In the genomic region with DNA sequence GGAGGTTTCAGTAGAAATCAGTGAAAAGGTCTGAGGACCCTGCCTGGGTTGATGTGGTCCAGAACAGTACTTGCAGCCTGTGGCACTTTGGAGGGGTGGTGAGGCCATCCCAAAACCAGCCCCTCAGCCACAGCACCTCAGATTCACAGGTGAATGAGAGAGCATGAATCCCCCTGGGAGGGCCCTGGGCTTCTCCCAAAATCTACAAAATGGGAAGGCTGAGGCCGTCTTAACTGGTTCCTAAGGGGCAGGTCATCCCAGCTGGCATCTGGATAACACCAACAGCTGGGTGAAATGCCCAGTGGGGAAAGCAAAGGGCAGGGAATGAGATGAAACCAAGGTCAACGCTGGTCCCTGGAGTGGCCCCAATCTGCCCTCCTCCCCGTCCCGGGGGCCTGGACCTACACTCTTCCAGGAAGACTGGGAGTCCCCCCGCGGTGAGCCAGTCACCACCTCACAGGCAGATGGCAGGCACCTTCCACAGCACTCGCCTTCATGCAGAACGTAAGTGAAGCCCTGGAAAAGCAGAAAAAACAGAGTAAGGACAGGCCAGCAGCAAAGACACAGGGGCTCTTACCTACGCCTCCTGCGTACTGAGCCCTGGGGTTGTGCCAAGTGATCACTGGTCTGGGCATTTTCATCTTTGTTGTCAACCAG, we compare ENCODE assay signal across 30 cellular contexts. TPM values are rescaled to one million over a fixed set of nuclear protein-coding genes. Genes with fewer than 3 reads are reported as not detected.
"Had no signal": no experiment of that assay in that cellular context is flagged by ENCODE, and none has a peak within 500 bp of the region (broad histone marks: within the 10 kb centered on the region; RNA-seq: fewer than 3 reads in every experiment).

No MANE protein-coding gene starts in this region.

- DNase-seq: activated CD4-positive, alpha-beta memory T cell treated with anti-CD3 and anti-CD28 coated beads for 36 hours; activated CD4-positive, alpha-beta T cell treated with anti-CD3 and anti-CD28 coated beads for 36 hours; activated CD4-positive, alpha-beta T cell treated with anti-CD3 and anti-CD28 coated beads, Interleukin-2, amount 10 ng/mL, durations not matched to agents 24 days and 14 days; activated CD4-positive, CD25-positive, alpha-beta regulatory T cell; activated CD4-positive, CD25-positive, alpha-beta regulatory T cell treated with anti-CD3 and anti-CD28 coated beads, Interleukin-2, amount 50 U/mL, for 72 hours; activated CD8-positive, alpha-beta memory T cell treated with anti-CD3 and anti-CD28 coated beads, Interleukin-2, amount 10 ng/mL, durations not matched to agents 7 days and 5 days; activated CD8-positive, alpha-beta memory T cell treated with anti-CD3 and anti-CD28 coated beads, Interleukin-2, amount 50 U/mL, for 4 hours; activated gamma-delta T cell; activated naive CD4-positive, alpha-beta T cell treated with anti-CD3 and anti-CD28 coated beads, Interleukin-2, amount 50 U/mL, for 16 hours; activated naive CD4-positive, alpha-beta T cell treated with Interleukin-2 at 50 U/mL for 16 hours; activated T-cell treated with anti-CD3 and anti-CD28 coated beads, Interleukin-2, amount 50 U/mL, for 1 hour; activated T-cell treated with anti-CD3 and anti-CD28 coated beads, Interleukin-2, amount 50 U/mL, for 48 hours; amniotic stem cell; anterior cingulate cortex; brain microvascular endothelial cell; cortex of kidney; dermis blood vessel endothelial cell; effector CD8-positive, alpha-beta T cell; foreskin keratinocyte; gastrocnemius medialis; glutamatergic neuron; T-helper 2 cell had no signal

- H3K4me1 Mint-ChIP-seq: activated CD4-positive, alpha-beta T cell treated with anti-CD3 and anti-CD28 coated beads for 36 hours; activated CD4-positive, alpha-beta T cell treated with anti-CD3 and anti-CD28 coated beads, Interleukin-2, amount 10 ng/mL, durations not matched to agents 24 days and 14 days; activated CD8-positive, alpha-beta memory T cell treated with anti-CD3 and anti-CD28 coated beads, Interleukin-2, amount 10 ng/mL, durations not matched to agents 7 days and 5 days; central memory CD8-positive, alpha-beta T cell had no signal

- H3K27ac ChIP-seq: brain microvascular endothelial cell, foreskin keratinocyte, gastrocnemius medialis had no signal

- H3K4me3 Mint-ChIP-seq: activated CD4-positive, alpha-beta memory T cell treated with anti-CD3 and anti-CD28 coated beads for 36 hours; activated CD4-positive, alpha-beta T cell treated with anti-CD3 and anti-CD28 coated beads for 36 hours; activated CD4-positive, alpha-beta T cell treated with anti-CD3 and anti-CD28 coated beads, Interleukin-2, amount 10 ng/mL, durations not matched to agents 24 days and 14 days; activated CD8-positive, alpha-beta memory T cell treated with anti-CD3 and anti-CD28 coated beads, Interleukin-2, amount 10 ng/mL, durations not matched to agents 7 days and 5 days; activated CD8-positive, alpha-beta T cell treated with anti-CD3 and anti-CD28 coated beads, Interleukin-2, amount 10 ng/mL, durations not matched to agents 7 days and 5 days; activated naive CD8-positive, alpha-beta T cell; activated T-helper 1 cell treated with anti-CD3 and anti-CD28 coated beads, Interleukin-12 subunit alpha, Interleukin-12 subunit beta, Interleukin-2, Interleukin-4 antibody, amounts not matched to agents 30 ng/mL and 10 ng/mL and 1 ng/mL, durations not matched to agents 14 hours and 24 hours and 36 hours; central memory CD8-positive, alpha-beta T cell had no signal

- H3K9me3 Mint-ChIP-seq: activated CD4-positive, alpha-beta memory T cell treated with anti-CD3 and anti-CD28 coated beads for 36 hours; activated CD4-positive, alpha-beta T cell treated with anti-CD3 and anti-CD28 coated beads, Interleukin-2, amount 10 ng/mL, durations not matched to agents 24 days and 14 days; activated T-helper 1 cell treated with anti-CD3 and anti-CD28 coated beads, Interleukin-12 subunit alpha, Interleukin-12 subunit beta, Interleukin-2, Interleukin-4 antibody, amounts not matched to agents 30 ng/mL and 10 ng/mL and 1 ng/mL, durations not matched to agents 14 hours and 24 hours and 36 hours; central memory CD8-positive, alpha-beta T cell had no signal

- H3K9me3 ChIP-seq: gastrocnemius medialis had no signal

- H3K27me3 ChIP-seq: brain microvascular endothelial cell, foreskin keratinocyte had no signal

- H3K4me3 ChIP-seq: gastrocnemius medialis had no signal

- H3K27ac Mint-ChIP-seq: activated CD4-positive, alpha-beta memory T cell treated with anti-CD3 and anti-CD28 coated beads for 36 hours; activated CD4-positive, alpha-beta T cell treated with anti-CD3 and anti-CD28 coated beads for 36 hours; activated CD4-positive, alpha-beta T cell treated with anti-CD3 and anti-CD28 coated beads, Interleukin-2, amount 10 ng/mL, durations not matched to agents 24 days and 14 days; activated CD8-positive, alpha-beta memory T cell treated with anti-CD3 and anti-CD28 coated beads, Interleukin-2, amount 10 ng/mL, durations not matched to agents 7 days and 5 days; activated CD8-positive, alpha-beta T cell treated with anti-CD3 and anti-CD28 coated beads, Interleukin-2, amount 10 ng/mL, durations not matched to agents 7 days and 5 days; activated naive CD8-positive, alpha-beta T cell; activated T-helper 1 cell treated with anti-CD3 and anti-CD28 coated beads, Interleukin-12 subunit alpha, Interleukin-12 subunit beta, Interleukin-2, Interleukin-4 antibody, amounts not matched to agents 30 ng/mL and 10 ng/mL and 1 ng/mL, durations not matched to agents 14 hours and 24 hours and 36 hours had no signal

- ATAC-seq: activated CD4-positive, alpha-beta T cell treated with anti-CD3 and anti-CD28 coated beads for 36 hours; activated CD8-positive, alpha-beta memory T cell treated with anti-CD3 and anti-CD28 coated beads, Interleukin-2, amount 10 ng/mL, durations not matched to agents 7 days and 5 days; activated CD8-positive, alpha-beta T cell treated with anti-CD3 and anti-CD28 coated beads, Interleukin-2, amount 10 ng/mL, durations not matched to agents 7 days and 5 days; esophagus mucosa; foreskin keratinocyte; gastrocnemius medialis had no signal

- H3K4me1 ChIP-seq: foreskin keratinocyte, gastrocnemius medialis had no signal

- H3K36me3 ChIP-seq: brain microvascular endothelial cell had no signal

- H3K36me3 Mint-ChIP-seq: activated CD4-positive, alpha-beta memory T cell treated with anti-CD3 and anti-CD28 coated beads for 36 hours; activated CD8-positive, alpha-beta memory T cell treated with anti-CD3 and anti-CD28 coated beads, Interleukin-2, amount 10 ng/mL, durations not matched to agents 7 days and 5 days; activated naive CD8-positive, alpha-beta T cell had no signal

RNA-seq across cellular contexts. Expression of gene ANO2, which starts 26.3 kb away (rescaled TPM):
- total RNA-seq: activated CD4-positive, alpha-beta memory T cell treated with anti-CD3 and anti-CD28 coated beads for 36 hours; activated CD4-positive, alpha-beta T cell treated with anti-CD3 and anti-CD28 coated beads for 36 hours; activated CD4-positive, alpha-beta T cell treated with anti-CD3 and anti-CD28 coated beads, Interleukin-2, amount 10 ng/mL, durations not matched to agents 24 days and 14 days; activated CD8-positive, alpha-beta memory T cell treated with anti-CD3 and anti-CD28 coated beads for 36 hours; activated CD8-positive, alpha-beta memory T cell treated with anti-CD3 and anti-CD28 coated beads, Interleukin-2, amount 10 ng/mL, durations not matched to agents 7 days and 5 days; activated CD8-positive, alpha-beta T cell treated with anti-CD3 and anti-CD28 coated beads, Interleukin-2, amount 10 ng/mL, durations not matched to agents 7 days and 5 days; activated T-helper 1 cell treated with anti-CD3 and anti-CD28 coated beads, Interleukin-12 subunit alpha, Interleukin-12 subunit beta, Interleukin-2, Interleukin-4 antibody, amounts not matched to agents 30 ng/mL and 10 ng/mL and 1 ng/mL, durations not matched to agents 14 hours and 24 hours and 36 hours; bronchial epithelial cell; foreskin keratinocyte; T-helper 1 cell treated with Interleukin-12 subunit alpha and Interleukin-12 subunit beta and Interleukin-4 antibody, amounts not matched to agents 30 ng/mL and 1 ng/mL, for 36 hours had no signal
